In the genomic region with DNA sequence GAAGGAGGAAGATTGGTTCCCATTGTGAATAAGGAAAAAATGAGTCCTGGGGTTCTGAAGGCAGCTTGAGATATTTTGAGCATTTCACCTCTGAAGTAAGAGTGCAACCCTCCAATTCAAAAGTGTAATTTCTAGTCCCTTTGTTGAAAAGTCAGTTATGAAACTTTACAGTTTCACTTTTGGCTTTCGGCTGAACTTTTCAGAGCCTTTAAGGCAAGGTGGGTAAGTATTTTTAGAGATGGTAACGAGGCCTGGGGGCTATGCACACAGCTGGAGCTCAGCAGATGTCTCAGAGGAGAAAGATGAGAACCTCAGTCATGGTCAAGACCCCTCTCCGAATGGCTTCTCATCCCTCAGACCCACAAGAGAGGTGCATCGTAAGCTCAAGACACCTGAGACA, we compare ENCODE assay signal across 13 cellular contexts.
A peak's percentile ranks its signal among the peaks of the same experiment; 100 is the strongest.
DNase-seq lines count a peak whose midpoint lies in the region; ATAC-seq lines count a peak whose summit lies in the region.
"Had no signal": no experiment of that assay in that cellular context is flagged by ENCODE, and none has a peak within 500 bp of the region (broad histone marks: within the 10 kb centered on the region; RNA-seq: fewer than 3 reads in every experiment).

No MANE protein-coding gene starts in this region.

- peak; percentile 61 for ATAC-seq in GM18909 (IDR thresholded peaks at IDR 0.05; ENCODE audit: poor library complexity, unreplicated experiment)
- ATAC-seq in GM21576 (IDR thresholded peaks at IDR 0.05; ENCODE audit: unreplicated experiment): peak; percentile 87
- peak; percentile 46 for ATAC-seq in HG03139 (IDR thresholded peaks at IDR 0.05; ENCODE audit: unreplicated experiment)
- ATAC-seq in naive thymus-derived CD8-positive, alpha-beta T cell: no peak
- ATAC-seq in GM18520 (IDR thresholded peaks at IDR 0.05; ENCODE audit: unreplicated experiment): no peak
- ATAC-seq: activated T-helper 17 cell treated with anti-CD3 and anti-CD28 coated beads, Interleukin-2, amount 50 U/mL, for 72 hours had no signal

- no peaks in the 10 kb centered on the region for H3K9me3 ChIP-seq in BLaER1 treated with 17β-estradiol and CSF1 and Interleukin-3, amounts not matched to agents 10 nM and 100 nM (replicated peaks in 1 of 11)
- H3K9me3 ChIP-seq: neutrophil, spleen had no signal

- no peak for DNase-seq in naive thymus-derived CD8-positive, alpha-beta T cell
- DNase-seq in NCI-H2081 (lab: John Stamatoyannopoulos, UW) (no peak), iPS-NIHi11 (ENCODE audit: low spot score) (no peak)
- DNase-seq: spleen had no signal

- POLR2A ChIA-PET in naive thymus-derived CD8-positive, alpha-beta T cell (lab: Charles Lee): no interaction called here

- peaks cover 0 to 34% (median 14%) of the 10 kb centered on the region in 5 donors for H3K27me3 Mint-ChIP-seq in naive thymus-derived CD8-positive, alpha-beta T cell

- H3K9me3 Mint-ChIP-seq in naive thymus-derived CD8-positive, alpha-beta T cell: peaks cover 0 to 8% (median 0%) of the 10 kb centered on the region in 9 donors

- H3K36me3 ChIP-seq in BLaER1 treated with 17β-estradiol and CSF1 and Interleukin-3, amounts not matched to agents 10 nM and 100 nM: no peaks in the 10 kb centered on the region
- H3K36me3 ChIP-seq: neutrophil, spleen had no signal

- no peak overlapping the region for H3K4me3 ChIP-seq in BLaER1 treated with 17β-estradiol and CSF1 and Interleukin-3, amounts not matched to agents 10 nM and 100 nM
- H3K4me3 ChIP-seq: lung, spleen had no signal

- H3K27me3 ChIP-seq in BLaER1 treated with 17β-estradiol and CSF1 and Interleukin-3, amounts not matched to agents 10 nM and 100 nM: no peaks in the 10 kb centered on the region
- H3K27me3 ChIP-seq: spleen had no signal

- peak overlapping the region; percentile 27 to 69 (median 56); a peak in 20 of 22 replicates for H3K4me2 ChIP-seq in BLaER1 treated with 17β-estradiol and CSF1 and Interleukin-3, amounts not matched to agents 10 nM and 100 nM

- H4K20me1 ChIP-seq in BLaER1 treated with 17β-estradiol and CSF1 and Interleukin-3, amounts not matched to agents 10 nM and 100 nM: no peaks in the 10 kb centered on the region

- peak overlapping the region in 1 of 11 experiments; percentile 47; a peak in 1 of 22 replicates for H3K27ac ChIP-seq in BLaER1 treated with 17β-estradiol and CSF1 and Interleukin-3, amounts not matched to agents 10 nM and 100 nM
- H3K27ac ChIP-seq: neutrophil, spleen had no signal

- H3K4me3 Mint-ChIP-seq in naive thymus-derived CD8-positive, alpha-beta T cell: peak overlapping the region in 2 of 10 donors; percentile 25 to 57
- H3K4me3 Mint-ChIP-seq: activated T-helper 17 cell treated with anti-CD3 and anti-CD28 coated beads, Interleukin-2, amount 50 U/mL, for 72 hours; brain had no signal

- H3K4me1 Mint-ChIP-seq in naive thymus-derived CD8-positive, alpha-beta T cell: peaks cover 0 to 30% (median under 1%) of the 10 kb centered on the region in 4 donors

- no peaks in the 10 kb centered on the region for H3K36me3 Mint-ChIP-seq in naive thymus-derived CD8-positive, alpha-beta T cell
- H3K36me3 Mint-ChIP-seq: brain had no signal

- H3K27ac Mint-ChIP-seq in naive thymus-derived CD8-positive, alpha-beta T cell: no peak overlapping the region
- H3K27ac Mint-ChIP-seq: activated T-helper 17 cell treated with anti-CD3 and anti-CD28 coated beads, Interleukin-2, amount 50 U/mL, for 72 hours had no signal

- H3K9ac ChIP-seq in BLaER1 treated with 17β-estradiol and CSF1 and Interleukin-3, amounts not matched to agents 10 nM and 100 nM: no peak overlapping the region

- peaks cover 21 to 43% (median 32%) of the 10 kb centered on the region in 10 experiments for H3K4me1 ChIP-seq in BLaER1 treated with 17β-estradiol and CSF1 and Interleukin-3, amounts not matched to agents 10 nM and 100 nM

Comparison
In these comparisons a context has a peak if more than half of its experiments do, and no peak if none do; other contexts are left out.
1. ATAC-seq: peak in GM18909 (single experiment), GM21576 (single experiment) and HG03139 (single experiment); none in naive thymus-derived CD8-positive, alpha-beta T cell (0 of 2) and GM18520 (single experiment).